ENCODE assay signal across 10 cellular contexts in genomic region chr5:9653811-9654210, GRCh38. TPM values are rescaled to one million over a fixed set of nuclear protein-coding genes. Genes with fewer than 3 reads are reported as not detected.
DNase-seq lines count a peak whose midpoint lies in the region; ATAC-seq and TF ChIP-seq lines count a peak whose summit lies in the region.
"Had no signal": no experiment of that assay in that cellular context is flagged by ENCODE, and none has a peak within 500 bp of the region (broad histone marks: within the 10 kb centered on the region; RNA-seq: fewer than 3 reads in every experiment).

No MANE protein-coding gene starts in this region.

- no peaks in the 10 kb centered on the region for H3K4me1 ChIP-seq in right atrium auricular region

- H3K27ac ChIP-seq in right atrium auricular region = peak overlapping the region in 1 of 2 donors; percentile 59
- H3K27ac ChIP-seq: C4-2B had no signal

- intact Hi-C loops in Right ventricle myocardium inferior (cut with DNase I) = no loop called here

- ATAC-seq in Right ventricle myocardium inferior (peak; percentile 77), HG03354 (IDR thresholded peaks at IDR 0.05; ENCODE audit: poor library complexity, severe bottlenecking, unreplicated experiment) (peak; percentile 99)

- DNase-seq in Right ventricle myocardium inferior (ENCODE audit: missing footprints) (peak; percentile 74), right atrium auricular region (ENCODE audit: low spot score) (no peak), epithelial cell of esophagus (ENCODE audit: low read depth) (peak; percentile 86), superior temporal gyrus (ENCODE audit: extremely low spot score) (peak; percentile 35), NCI-H146 (lab: John Stamatoyannopoulos, UW) (no peak), NOMO-1 treated with DMSO at 0.1 percent for 48 hours (lab: John Stamatoyannopoulos, UW; ENCODE audit: unreplicated experiment) (no peak)
- DNase-seq in activated CD4-positive, alpha-beta T cell treated with anti-CD3 and anti-CD28 coated beads for 1 hour = no peak
- DNase-seq: activated B cell treated with CpG ODN at 0.5 μM for 24 hours had no signal

- no peaks in the 10 kb centered on the region for H3K36me3 ChIP-seq in right atrium auricular region

- no peak overlapping the region for H3K4me3 ChIP-seq in right atrium auricular region
- no peak overlapping the region for H3K4me3 ChIP-seq in epithelial cell of esophagus (ENCODE audit: low read length)

- no peaks in the 10 kb centered on the region for H3K9me3 ChIP-seq in right atrium auricular region

- H3K27me3 ChIP-seq in right atrium auricular region = no peaks in the 10 kb centered on the region

- TF ChIP-seq CTCF in right atrium auricular region (IDR thresholded peaks at IDR 0.05) (no peak), epithelial cell of esophagus (IDR thresholded peaks at IDR 0.05; ENCODE audit: insufficient read depth, low read depth, low read length, missing control alignments) (no peak)

RNA-seq across cellular contexts. Expression of gene TAS2R1, which starts 23.7 kb away (rescaled TPM):
- total RNA-seq in Right ventricle myocardium inferior (not detected), right atrium auricular region (not detected)
- total RNA-seq: activated B cell treated with CpG ODN at 0.5 μM for 24 hours had no signal

Comparison
In these comparisons a context has a peak if more than half of its experiments do, and no peak if none do; other contexts are left out.
1. DNase-seq: peak in Right ventricle myocardium inferior (single experiment), epithelial cell of esophagus (single experiment) and superior temporal gyrus (single experiment); none in right atrium auricular region (single experiment), activated CD4-positive, alpha-beta T cell treated with anti-CD3 and anti-CD28 coated beads for 1 hour (single experiment), NCI-H146 (single experiment) and NOMO-1 treated with DMSO at 0.1 percent for 48 hours (single experiment).